1 cellular context compared by ENCODE assay signal in the genomic region with DNA sequence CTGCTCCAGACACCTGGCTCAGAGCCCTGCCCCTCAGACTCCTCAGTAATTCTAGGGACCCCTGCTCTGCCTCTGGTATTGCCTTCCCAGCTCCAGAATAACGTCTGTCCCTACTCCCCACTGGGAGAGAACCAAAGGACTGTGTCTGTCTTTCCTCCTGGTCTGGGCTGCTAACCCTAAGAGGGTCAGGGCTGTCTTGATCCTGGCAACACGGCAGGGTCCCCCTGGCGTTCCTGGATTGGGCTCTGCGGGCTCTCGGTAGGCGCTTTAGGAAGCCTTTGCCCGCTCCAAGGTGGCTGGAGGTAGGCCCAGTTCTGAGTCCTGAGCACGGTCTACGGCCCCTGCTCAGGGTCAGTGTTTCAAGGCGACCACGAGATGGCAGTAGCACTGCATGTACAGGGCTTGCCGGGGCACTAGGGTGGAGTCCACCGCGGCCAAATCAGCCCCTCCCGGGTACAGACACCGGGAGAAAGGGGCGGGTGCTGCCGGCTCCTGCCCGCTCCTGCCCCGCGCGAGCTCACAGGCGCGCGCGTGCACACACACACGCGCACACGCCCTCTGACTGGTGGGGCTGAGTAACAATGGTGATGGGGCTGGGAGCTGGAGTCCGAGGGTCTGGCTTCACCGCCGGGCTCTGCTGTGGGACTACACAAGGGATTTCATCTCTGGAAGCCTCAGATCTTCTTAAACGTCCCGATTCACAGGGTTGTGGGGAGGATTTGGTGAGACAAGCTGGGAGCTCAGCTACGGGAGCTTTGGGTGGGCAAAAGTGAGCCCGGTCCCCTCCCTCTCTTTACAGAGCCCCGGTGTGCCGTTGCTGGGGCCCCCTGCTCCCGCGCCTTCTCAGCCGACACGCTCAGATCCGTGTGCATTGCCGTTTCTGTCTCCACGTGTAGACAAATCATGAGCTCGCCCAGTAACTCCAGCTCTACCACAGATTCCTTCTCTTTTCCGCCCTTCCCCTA.
TF ChIP-seq lines count a peak whose summit lies in the region.

No MANE protein-coding gene starts in this region.

TF ChIP-seq in HepG2, 621 proteins besides CTCF, POLR2A, EP300 and RAD21 (continued from another document and continues in another):
- TF ChIP-seq TOPORS (CRISPR knock-in tag; IDR thresholded peaks at IDR 0.05) (no peak), NR2F1 (CRISPR knock-in tag; IDR thresholded peaks at IDR 0.05) (no peak), CBX2 (IDR thresholded peaks at IDR 0.05; ENCODE audit: low read depth, low read length) (no peak), CBX2 (CRISPR knock-in tag; IDR thresholded peaks at IDR 0.05; ENCODE audit: low read depth) (no peak), HCFC1 (IDR thresholded peaks at IDR 0.05; ENCODE audit: low read depth, low read length) (no peak), HNF4G (IDR thresholded peaks at IDR 0.05; ENCODE audit: borderline replicate concordance, low read depth, low read length) (peak; percentile 15; the same call in 1 of the 2 replicates), HNF4G (CRISPR knock-in tag; IDR thresholded peaks at IDR 0.05; ENCODE audit: borderline replicate concordance, low read depth) (no peak), ZNF274 (CRISPR knock-in tag; IDR thresholded peaks at IDR 0.05) (0 out of 2 replicates have a peak, but pooled peaks have one; percentile 35), ZNF790 (CRISPR knock-in tag; IDR thresholded peaks at IDR 0.05; ENCODE audit: borderline replicate concordance) (no peak), HNRNPL (IDR thresholded peaks at IDR 0.05; ENCODE audit: low read depth, low read length) (0 out of 2 replicates have a peak, but pooled peaks have one; percentile 56), ZNF432 (CRISPR knock-in tag; IDR thresholded peaks at IDR 0.05; ENCODE audit: borderline replicate concordance) (no peak), XRCC5 (optimal IDR thresholded peaks at IDR 0.05; ENCODE audit: low read length) (peak; percentile 70), ELF3 (CRISPR knock-in tag; IDR thresholded peaks at IDR 0.05) (peak; percentile 58), KAT8 (CRISPR knock-in tag; IDR thresholded peaks at IDR 0.05) (peak; percentile 53; the same call in 1 of the 2 replicates), ZNF350 (CRISPR knock-in tag; IDR thresholded peaks at IDR 0.05; ENCODE audit: borderline replicate concordance, low read depth) (no peak; the same call in 1 of the 2 replicates), PPARG (CRISPR knock-in tag; conservative IDR thresholded peaks at IDR 0.05) (peak; percentile 65; the same call in 1 of the 2 replicates), ZEB1 (IDR thresholded peaks at IDR 0.05; ENCODE audit: insufficient replicate concordance, low read depth) (no peak), ZNF383 (CRISPR knock-in tag; IDR thresholded peaks at IDR 0.05; ENCODE audit: borderline replicate concordance) (no peak), ZNF577 (CRISPR knock-in tag; IDR thresholded peaks at IDR 0.05; ENCODE audit: borderline replicate concordance, low read depth) (no peak), CREM (IDR thresholded peaks at IDR 0.05) (no peak), CREM (CRISPR knock-in tag; IDR thresholded peaks at IDR 0.05) (no peak), KDM1A (CRISPR knock-in tag; IDR thresholded peaks at IDR 0.05) (peak; percentile 49; the same call in 1 of the 2 replicates), ZFX (CRISPR knock-in tag; IDR thresholded peaks at IDR 0.05; ENCODE audit: low read depth) (peak; percentile 76)
- TF ChIP-seq, protein P1, sequence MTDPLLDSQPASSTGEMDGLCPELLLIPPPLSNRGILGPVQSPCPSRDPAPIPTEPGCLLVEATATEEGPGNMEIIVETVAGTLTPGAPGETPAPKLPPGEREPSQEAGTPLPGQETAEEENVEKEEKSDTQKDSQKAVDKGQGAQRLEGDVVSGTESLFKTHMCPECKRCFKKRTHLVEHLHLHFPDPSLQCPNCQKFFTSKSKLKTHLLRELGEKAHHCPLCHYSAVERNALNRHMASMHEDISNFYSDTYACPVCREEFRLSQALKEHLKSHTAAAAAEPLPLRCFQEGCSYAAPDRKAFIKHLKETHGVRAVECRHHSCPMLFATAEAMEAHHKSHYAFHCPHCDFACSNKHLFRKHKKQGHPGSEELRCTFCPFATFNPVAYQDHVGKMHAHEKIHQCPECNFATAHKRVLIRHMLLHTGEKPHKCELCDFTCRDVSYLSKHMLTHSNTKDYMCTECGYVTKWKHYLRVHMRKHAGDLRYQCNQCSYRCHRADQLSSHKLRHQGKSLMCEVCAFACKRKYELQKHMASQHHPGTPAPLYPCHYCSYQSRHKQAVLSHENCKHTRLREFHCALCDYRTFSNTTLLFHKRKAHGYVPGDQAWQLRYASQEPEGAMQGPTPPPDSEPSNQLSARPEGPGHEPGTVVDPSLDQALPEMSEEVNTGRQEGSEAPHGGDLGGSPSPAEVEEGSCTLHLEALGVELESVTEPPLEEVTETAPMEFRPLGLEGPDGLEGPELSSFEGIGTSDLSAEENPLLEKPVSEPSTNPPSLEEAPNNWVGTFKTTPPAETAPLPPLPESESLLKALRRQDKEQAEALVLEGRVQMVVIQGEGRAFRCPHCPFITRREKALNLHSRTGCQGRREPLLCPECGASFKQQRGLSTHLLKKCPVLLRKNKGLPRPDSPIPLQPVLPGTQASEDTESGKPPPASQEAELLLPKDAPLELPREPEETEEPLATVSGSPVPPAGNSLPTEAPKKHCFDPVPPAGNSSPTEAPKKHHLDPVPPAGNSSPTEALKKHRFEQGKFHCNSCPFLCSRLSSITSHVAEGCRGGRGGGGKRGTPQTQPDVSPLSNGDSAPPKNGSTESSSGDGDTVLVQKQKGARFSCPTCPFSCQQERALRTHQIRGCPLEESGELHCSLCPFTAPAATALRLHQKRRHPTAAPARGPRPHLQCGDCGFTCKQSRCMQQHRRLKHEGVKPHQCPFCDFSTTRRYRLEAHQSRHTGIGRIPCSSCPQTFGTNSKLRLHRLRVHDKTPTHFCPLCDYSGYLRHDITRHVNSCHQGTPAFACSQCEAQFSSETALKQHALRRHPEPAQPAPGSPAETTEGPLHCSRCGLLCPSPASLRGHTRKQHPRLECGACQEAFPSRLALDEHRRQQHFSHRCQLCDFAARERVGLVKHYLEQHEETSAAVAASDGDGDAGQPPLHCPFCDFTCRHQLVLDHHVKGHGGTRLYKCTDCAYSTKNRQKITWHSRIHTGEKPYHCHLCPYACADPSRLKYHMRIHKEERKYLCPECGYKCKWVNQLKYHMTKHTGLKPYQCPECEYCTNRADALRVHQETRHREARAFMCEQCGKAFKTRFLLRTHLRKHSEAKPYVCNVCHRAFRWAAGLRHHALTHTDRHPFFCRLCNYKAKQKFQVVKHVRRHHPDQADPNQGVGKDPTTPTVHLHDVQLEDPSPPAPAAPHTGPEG (CRISPR knock-in tag; IDR thresholded peaks at IDR 0.05), result no peak; the same call in 1 of the 2 replicates
- TF ChIP-seq, protein P2, sequence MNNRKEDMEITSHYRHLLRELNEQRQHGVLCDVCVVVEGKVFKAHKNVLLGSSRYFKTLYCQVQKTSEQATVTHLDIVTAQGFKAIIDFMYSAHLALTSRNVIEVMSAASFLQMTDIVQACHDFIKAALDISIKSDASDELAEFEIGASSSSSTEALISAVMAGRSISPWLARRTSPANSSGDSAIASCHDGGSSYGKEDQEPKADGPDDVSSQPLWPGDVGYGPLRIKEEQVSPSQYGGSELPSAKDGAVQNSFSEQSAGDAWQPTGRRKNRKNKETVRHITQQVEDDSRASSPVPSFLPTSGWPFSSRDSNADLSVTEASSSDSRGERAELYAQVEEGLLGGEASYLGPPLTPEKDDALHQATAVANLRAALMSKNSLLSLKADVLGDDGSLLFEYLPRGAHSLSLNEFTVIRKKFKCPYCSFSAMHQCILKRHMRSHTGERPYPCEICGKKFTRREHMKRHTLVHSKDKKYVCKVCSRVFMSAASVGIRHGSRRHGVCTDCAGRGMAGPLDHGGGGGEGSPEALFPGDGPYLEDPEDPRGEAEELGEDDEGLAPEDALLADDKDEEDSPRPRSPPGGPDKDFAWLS (CRISPR knock-in tag; IDR thresholded peaks at IDR 0.05; ENCODE audit: borderline replicate concordance), result no peak
- TF ChIP-seq, protein P3, sequence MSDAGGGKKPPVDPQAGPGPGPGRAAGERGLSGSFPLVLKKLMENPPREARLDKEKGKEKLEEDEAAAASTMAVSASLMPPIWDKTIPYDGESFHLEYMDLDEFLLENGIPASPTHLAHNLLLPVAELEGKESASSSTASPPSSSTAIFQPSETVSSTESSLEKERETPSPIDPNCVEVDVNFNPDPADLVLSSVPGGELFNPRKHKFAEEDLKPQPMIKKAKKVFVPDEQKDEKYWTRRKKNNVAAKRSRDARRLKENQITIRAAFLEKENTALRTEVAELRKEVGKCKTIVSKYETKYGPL (CRISPR knock-in tag; IDR thresholded peaks at IDR 0.05), result no peak
- TF ChIP-seq, protein P4, sequence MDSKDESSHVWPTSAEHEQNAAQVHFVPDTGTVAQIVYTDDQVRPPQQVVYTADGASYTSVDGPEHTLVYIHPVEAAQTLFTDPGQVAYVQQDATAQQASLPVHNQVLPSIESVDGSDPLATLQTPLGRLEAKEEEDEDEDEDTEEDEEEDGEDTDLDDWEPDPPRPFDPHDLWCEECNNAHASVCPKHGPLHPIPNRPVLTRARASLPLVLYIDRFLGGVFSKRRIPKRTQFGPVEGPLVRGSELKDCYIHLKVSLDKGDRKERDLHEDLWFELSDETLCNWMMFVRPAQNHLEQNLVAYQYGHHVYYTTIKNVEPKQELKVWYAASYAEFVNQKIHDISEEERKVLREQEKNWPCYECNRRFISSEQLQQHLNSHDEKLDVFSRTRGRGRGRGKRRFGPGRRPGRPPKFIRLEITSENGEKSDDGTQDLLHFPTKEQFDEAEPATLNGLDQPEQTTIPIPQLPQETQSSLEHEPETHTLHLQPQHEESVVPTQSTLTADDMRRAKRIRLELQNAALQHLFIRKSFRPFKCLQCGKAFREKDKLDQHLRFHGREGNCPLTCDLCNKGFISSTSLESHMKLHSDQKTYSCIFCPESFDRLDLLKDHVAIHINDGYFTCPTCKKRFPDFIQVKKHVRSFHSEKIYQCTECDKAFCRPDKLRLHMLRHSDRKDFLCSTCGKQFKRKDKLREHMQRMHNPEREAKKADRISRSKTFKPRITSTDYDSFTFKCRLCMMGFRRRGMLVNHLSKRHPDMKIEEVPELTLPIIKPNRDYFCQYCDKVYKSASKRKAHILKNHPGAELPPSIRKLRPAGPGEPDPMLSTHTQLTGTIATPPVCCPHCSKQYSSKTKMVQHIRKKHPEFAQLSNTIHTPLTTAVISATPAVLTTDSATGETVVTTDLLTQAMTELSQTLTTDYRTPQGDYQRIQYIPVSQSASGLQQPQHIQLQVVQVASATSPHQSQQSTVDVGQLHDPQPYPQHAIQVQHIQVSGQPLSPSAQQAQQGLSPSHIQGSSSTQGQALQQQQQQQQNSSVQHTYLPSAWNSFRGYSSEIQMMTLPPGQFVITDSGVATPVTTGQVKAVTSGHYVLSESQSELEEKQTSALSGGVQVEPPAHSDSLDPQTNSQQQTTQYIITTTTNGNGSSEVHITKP (CRISPR knock-in tag; IDR thresholded peaks at IDR 0.05; ENCODE audit: low read depth), result no peak; the same call in 1 of the 2 replicates
- TF ChIP-seq, protein P5, sequence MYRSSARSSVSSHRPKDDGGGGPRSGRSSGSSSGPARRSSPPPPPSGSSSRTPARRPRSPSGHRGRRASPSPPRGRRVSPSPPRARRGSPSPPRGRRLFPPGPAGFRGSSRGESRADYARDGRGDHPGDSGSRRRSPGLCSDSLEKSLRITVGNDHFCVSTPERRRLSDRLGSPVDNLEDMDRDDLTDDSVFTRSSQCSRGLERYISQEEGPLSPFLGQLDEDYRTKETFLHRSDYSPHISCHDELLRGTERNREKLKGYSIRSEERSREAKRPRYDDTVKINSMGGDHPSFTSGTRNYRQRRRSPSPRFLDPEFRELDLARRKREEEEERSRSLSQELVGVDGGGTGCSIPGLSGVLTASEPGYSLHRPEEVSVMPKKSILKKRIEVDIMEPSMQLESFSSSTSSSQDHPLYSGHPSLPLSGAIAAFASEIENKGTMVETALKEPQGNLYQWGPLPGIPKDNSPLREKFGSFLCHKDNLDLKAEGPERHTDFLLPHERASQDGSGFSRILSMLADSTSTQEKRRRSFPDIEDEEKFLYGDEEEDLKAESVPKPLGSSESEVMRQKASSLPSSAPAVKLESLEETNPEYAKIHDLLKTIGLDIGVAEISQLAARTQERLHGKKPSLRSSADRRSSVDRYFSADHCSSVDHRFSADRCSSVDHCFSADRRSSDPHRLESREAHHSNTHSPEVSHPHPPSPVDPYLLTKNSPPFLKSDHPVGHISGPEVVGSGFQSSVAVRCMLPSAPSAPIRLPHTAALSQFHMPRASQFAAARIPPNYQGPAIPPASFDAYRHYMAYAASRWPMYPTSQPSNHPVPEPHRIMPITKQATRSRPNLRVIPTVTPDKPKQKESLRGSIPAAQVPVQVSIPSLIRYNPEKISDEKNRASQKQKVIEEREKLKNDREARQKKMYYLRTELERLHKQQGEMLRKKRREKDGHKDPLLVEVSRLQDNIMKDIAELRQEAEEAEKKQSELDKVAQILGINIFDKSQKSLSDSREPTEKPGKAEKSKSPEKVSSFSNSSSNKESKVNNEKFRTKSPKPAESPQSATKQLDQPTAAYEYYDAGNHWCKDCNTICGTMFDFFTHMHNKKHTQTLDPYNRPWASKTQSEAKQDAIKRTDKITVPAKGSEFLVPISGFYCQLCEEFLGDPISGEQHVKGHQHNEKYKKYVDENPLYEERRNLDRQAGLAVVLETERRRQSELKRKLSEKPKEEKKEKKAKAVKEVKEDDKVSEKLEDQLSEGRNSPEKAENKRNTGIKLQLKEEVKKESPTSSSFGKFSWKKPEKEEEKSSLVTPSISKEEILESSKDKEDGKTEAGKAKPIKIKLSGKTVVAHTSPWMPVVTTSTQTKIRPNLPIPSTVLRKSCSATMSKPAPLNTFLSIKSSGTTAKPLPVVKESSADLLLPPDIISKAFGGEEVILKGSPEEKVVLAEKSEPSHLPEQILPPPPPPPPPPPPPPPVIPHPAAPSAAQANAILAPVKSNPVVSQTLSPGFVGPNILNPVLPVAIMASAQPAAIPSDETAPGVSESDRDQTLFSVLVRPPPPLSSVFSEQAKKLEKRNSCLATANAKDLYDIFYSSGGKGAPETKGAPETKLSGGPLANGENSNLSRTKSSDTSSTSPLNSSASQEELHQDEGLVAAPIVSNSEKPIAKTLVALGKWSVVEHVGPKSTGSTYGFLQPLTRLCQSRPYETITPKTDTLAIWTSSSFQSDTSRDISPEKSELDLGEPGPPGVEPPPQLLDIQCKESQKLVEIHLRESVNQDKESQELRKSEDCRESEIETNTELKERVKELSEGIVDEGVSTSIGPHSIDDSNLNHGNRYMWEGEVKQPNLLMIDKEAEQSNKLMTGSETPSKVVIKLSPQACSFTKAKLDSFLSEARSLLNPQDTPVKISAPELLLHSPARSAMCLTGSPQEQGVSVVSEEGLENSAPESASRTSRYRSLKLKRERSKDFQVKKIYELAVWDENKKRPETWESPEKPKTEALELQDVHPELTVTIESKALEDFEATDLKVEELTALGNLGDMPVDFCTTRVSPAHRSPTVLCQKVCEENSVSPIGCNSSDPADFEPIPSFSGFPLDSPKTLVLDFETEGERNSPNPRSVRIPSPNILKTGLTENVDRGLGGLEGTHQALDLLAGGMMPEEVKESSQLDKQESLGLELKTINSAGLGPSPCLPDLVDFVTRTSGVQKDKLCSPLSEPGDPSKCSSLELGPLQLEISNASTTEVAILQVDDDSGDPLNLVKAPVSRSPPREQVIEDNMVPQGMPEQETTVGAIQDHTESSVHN (CRISPR knock-in tag; IDR thresholded peaks at IDR 0.05), result no peak
- TF ChIP-seq, protein P6, sequence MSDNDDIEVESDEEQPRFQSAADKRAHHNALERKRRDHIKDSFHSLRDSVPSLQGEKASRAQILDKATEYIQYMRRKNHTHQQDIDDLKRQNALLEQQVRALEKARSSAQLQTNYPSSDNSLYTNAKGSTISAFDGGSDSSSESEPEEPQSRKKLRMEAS (IDR thresholded peaks at IDR 0.05), result no peak
- TF ChIP-seq, protein P7, sequence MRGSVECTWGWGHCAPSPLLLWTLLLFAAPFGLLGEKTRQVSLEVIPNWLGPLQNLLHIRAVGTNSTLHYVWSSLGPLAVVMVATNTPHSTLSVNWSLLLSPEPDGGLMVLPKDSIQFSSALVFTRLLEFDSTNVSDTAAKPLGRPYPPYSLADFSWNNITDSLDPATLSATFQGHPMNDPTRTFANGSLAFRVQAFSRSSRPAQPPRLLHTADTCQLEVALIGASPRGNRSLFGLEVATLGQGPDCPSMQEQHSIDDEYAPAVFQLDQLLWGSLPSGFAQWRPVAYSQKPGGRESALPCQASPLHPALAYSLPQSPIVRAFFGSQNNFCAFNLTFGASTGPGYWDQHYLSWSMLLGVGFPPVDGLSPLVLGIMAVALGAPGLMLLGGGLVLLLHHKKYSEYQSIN (CRISPR knock-in tag; IDR thresholded peaks at IDR 0.05; ENCODE audit: borderline replicate concordance), result no peak
